In the genomic region with DNA sequence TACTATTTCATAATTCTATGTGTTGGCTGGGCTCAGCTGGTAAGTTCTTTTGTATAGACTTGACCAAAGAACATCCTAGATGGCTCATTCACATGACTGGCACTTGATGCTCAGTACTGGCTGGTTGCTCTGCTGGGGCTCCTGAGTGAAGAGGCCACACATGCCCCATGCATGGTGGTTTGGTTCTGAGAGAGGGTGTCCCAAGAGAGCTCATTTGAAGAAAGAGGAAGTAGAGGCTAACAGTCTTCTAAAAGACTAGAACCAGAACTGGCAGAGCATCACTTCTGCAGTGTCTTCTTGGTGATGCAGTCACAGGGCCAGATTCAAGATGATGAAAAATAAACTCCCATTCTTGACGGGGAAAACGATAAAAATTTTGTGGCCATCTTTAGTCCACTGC, we compare ENCODE assay signal across 10 cellular contexts. TPM values are rescaled to one million over a fixed set of nuclear protein-coding genes. Genes with fewer than 3 reads are reported as not detected.
DNase-seq lines count a peak whose midpoint lies in the region; ATAC-seq and TF ChIP-seq lines count a peak whose summit lies in the region.
"Had no signal": no experiment of that assay in that cellular context is flagged by ENCODE, and none has a peak within 500 bp of the region (broad histone marks: within the 10 kb centered on the region; RNA-seq: fewer than 3 reads in every experiment).

No MANE protein-coding gene starts in this region.

- CTCF ChIA-PET in activated B cell treated with CpG ODN at 0.5 μM for 24 hours (lab: Charles Lee) = interaction anchor here (0.8 to 1.7 kb wide), 2 partner anchors 55 to 203 kb away, joined by 3 to 6 read pairs; no protein-coding TSS in a partner anchor

- H3K9me3 Mint-ChIP-seq in activated B cell treated with CpG ODN at 0.5 μM for 24 hours = peaks cover 2% of the 10 kb centered on the region

- ATAC-seq in GM18517 (IDR thresholded peaks at IDR 0.05; ENCODE audit: unreplicated experiment) (peak; percentile 88), GM21576 (IDR thresholded peaks at IDR 0.05; ENCODE audit: unreplicated experiment) (peak; percentile 76), HG03439 (IDR thresholded peaks at IDR 0.05; ENCODE audit: unreplicated experiment) (peak; percentile 54), activated B cell treated with CpG ODN at 0.5 μM for 24 hours (ENCODE audit: low read depth) (peak; percentile 96)
- ATAC-seq: activated naive CD4-positive, alpha-beta T cell treated with anti-CD3 and anti-CD28 coated beads, Interleukin-2, amount 50 U/mL, for 72 hours had no signal

- H3K36me3 Mint-ChIP-seq in activated B cell treated with CpG ODN at 0.5 μM for 24 hours (ENCODE audit: low read depth) = no peaks in the 10 kb centered on the region

- H3K4me3 Mint-ChIP-seq in activated B cell treated with CpG ODN at 0.5 μM for 24 hours = peak overlapping the region; percentile 11

- POLR2A ChIA-PET in activated B cell treated with CpG ODN at 0.5 μM for 24 hours (lab: Charles Lee) = interaction anchor here (0.9 to 1.8 kb wide), 13 partner anchors 9 to 300 kb away, joined by 3 to 22 read pairs (median 4); partner anchors contain the start of genes LTN1 and RWDD2B

- intact Hi-C loops in activated B cell treated with CpG ODN at 0.5 μM for 24 hours (cut with micrococcal nuclease) = loop anchor here (1.0 kb wide), 2 partner anchors 27 to 60 kb away; no protein-coding TSS in a partner anchor

- no peak overlapping the region for H3K4me3 ChIP-seq in foreskin fibroblast (ENCODE audit: low read depth in 1 of 2, low read length in 2 of 2)

- H3K4me1 Mint-ChIP-seq in activated B cell treated with CpG ODN at 0.5 μM for 24 hours = peaks cover 48% of the 10 kb centered on the region

- H3K27me3 Mint-ChIP-seq in activated B cell treated with CpG ODN at 0.5 μM for 24 hours = no peaks in the 10 kb centered on the region

- peak overlapping the region; percentile 90 for H3K27ac Mint-ChIP-seq in activated B cell treated with CpG ODN at 0.5 μM for 24 hours

- TF ChIP-seq CTCF in activated B cell treated with CpG ODN at 0.5 μM for 24 hours (IDR thresholded peaks at IDR 0.05) (no peak), foreskin fibroblast (IDR thresholded peaks at IDR 0.05; ENCODE audit: low read depth, low read length) (no peak)

- DNase-seq in activated B cell treated with CpG ODN at 0.5 μM for 24 hours = peak; percentile 36
- no peak for DNase-seq in SHP77 (lab: John Stamatoyannopoulos, UW)
- DNase-seq in DMS 273 (lab: John Stamatoyannopoulos, UW; ENCODE audit: unreplicated experiment) = no peak
- DNase-seq in foreskin fibroblast = no peak
- DNase-seq in activated CD4-positive, alpha-beta T cell treated with anti-CD3 and anti-CD28 coated beads for 4 hours = no peak
- DNase-seq: GDM1 had no signal

RNA-seq across cellular contexts. Expression of gene BACH1, which starts 5.2 kb away (rescaled TPM):
- 141 and 152 TPM in 2 replicates for total RNA-seq in activated B cell treated with CpG ODN at 0.5 μM for 24 hours
